Comparison of ENCODE assay signal across 10 cellular contexts in genomic region chr20:44745122-44745521, GRCh38. TPM values are rescaled to one million over a fixed set of nuclear protein-coding genes. Genes with fewer than 3 reads are reported as not detected.
DNase-seq lines count a peak whose midpoint lies in the region; ATAC-seq and TF ChIP-seq lines count a peak whose summit lies in the region.
"Had no signal": no experiment of that assay in that cellular context is flagged by ENCODE, and none has a peak within 500 bp of the region (broad histone marks: within the 10 kb centered on the region; RNA-seq: fewer than 3 reads in every experiment).

No MANE protein-coding gene starts in this region.

- ATAC-seq in HG03565 (IDR thresholded peaks at IDR 0.05; ENCODE audit: unreplicated experiment) (no peak), GM19452 (IDR thresholded peaks at IDR 0.05; ENCODE audit: unreplicated experiment) (no peak)
- no peak for ATAC-seq in activated CD4-positive, CD25-positive, alpha-beta regulatory T cell treated with anti-CD3 and anti-CD28 coated beads, Interleukin-2, amount 50 U/mL, for 24 hours

- H3K36me3 Mint-ChIP-seq in CD8-positive, alpha-beta memory T cell = no peaks in the 10 kb centered on the region
- H3K36me3 Mint-ChIP-seq in endodermal cell (ENCODE audit: low read depth) (no peaks in the 10 kb centered on the region), osteocyte (ENCODE audit: unreplicated experiment) (no peaks in the 10 kb centered on the region)

- peaks cover 12% of the 10 kb centered on the region for H3K27me3 ChIP-seq in CD8-positive, alpha-beta memory T cell (ENCODE audit: insufficient read depth, low read length, poor library complexity, severe bottlenecking)
- no peaks in the 10 kb centered on the region for H3K27me3 ChIP-seq in Peyer's patch
- peaks cover 53% of the 10 kb centered on the region for H3K27me3 ChIP-seq in endodermal cell (ENCODE audit: control insufficient read depth, insufficient read depth, low read length, poor library complexity, severe bottlenecking)

- H3K9me3 ChIP-seq in CD8-positive, alpha-beta memory T cell (ENCODE audit: low read length) = no peaks in the 10 kb centered on the region
- no peaks in the 10 kb centered on the region for H3K9me3 ChIP-seq in Peyer's patch
- no peaks in the 10 kb centered on the region for H3K9me3 ChIP-seq in endodermal cell (ENCODE audit: control insufficient read depth, low read length)
- H3K9me3 ChIP-seq: left lung had no signal

- H3K27ac ChIP-seq in CD8-positive, alpha-beta memory T cell (ENCODE audit: low read depth, low read length) = no peak overlapping the region
- H3K27ac ChIP-seq in Peyer's patch (no peak overlapping the region), endodermal cell (ENCODE audit: low read depth, low read length) (no peak overlapping the region)
- H3K27ac ChIP-seq: left lung, parathyroid adenoma had no signal

- H3K9ac ChIP-seq in endodermal cell (ENCODE audit: extremely low read depth, low read length, poor library complexity, severe bottlenecking) = no peak overlapping the region
- H3K9ac ChIP-seq: parathyroid adenoma had no signal

- peaks cover 41 to 65% of the 10 kb centered on the region in 2 donors for H3K27me3 Mint-ChIP-seq in CD8-positive, alpha-beta memory T cell
- H3K27me3 Mint-ChIP-seq in endodermal cell (ENCODE audit: insufficient read depth) (peaks cover 81% of the 10 kb centered on the region), osteocyte (ENCODE audit: unreplicated experiment) (no peaks in the 10 kb centered on the region)

- H3K4me1 Mint-ChIP-seq in CD8-positive, alpha-beta memory T cell = peaks cover 10 to 16% (median 16%) of the 10 kb centered on the region in 3 donors
- peaks cover 8% of the 10 kb centered on the region for H3K4me1 Mint-ChIP-seq in endodermal cell
- H3K4me1 Mint-ChIP-seq in osteocyte (ENCODE audit: unreplicated experiment) = peaks cover 27% of the 10 kb centered on the region

- H3K36me3 ChIP-seq in CD8-positive, alpha-beta memory T cell (ENCODE audit: insufficient read depth, low read length) = no peaks in the 10 kb centered on the region
- H3K36me3 ChIP-seq in Peyer's patch (no peaks in the 10 kb centered on the region), endodermal cell (ENCODE audit: control insufficient read depth, insufficient read depth, low read length) (no peaks in the 10 kb centered on the region)
- H3K36me3 ChIP-seq: left lung had no signal

- POLR2A ChIA-PET in CD8-positive, alpha-beta memory T cell (lab: Charles Lee) = no interaction called here

- peaks cover 4% of the 10 kb centered on the region for H3K4me1 ChIP-seq in CD8-positive, alpha-beta memory T cell (ENCODE audit: insufficient read depth, low read length)
- H3K4me1 ChIP-seq in Peyer's patch (peaks cover 0 to 17% (median 4%) of the 10 kb centered on the region in 4 donors), endodermal cell (ENCODE audit: control insufficient read depth, insufficient read depth, low read length) (no peaks in the 10 kb centered on the region)

- TF ChIP-seq CTCF in Peyer's patch (IDR thresholded peaks at IDR 0.05) = no peak
- no peak for TF ChIP-seq CTCF in endodermal cell (conservative IDR thresholded peaks at IDR 0.05)
- TF ChIP-seq CTCF in osteocyte (IDR thresholded peaks at IDR 0.05) = no peak

- peak overlapping the region; percentile 44 to 78 (median 69) for H3K4me3 Mint-ChIP-seq in CD8-positive, alpha-beta memory T cell
- peak overlapping the region; percentile 44 for H3K4me3 Mint-ChIP-seq in endodermal cell
- peak overlapping the region; percentile 52 for H3K4me3 Mint-ChIP-seq in osteocyte (ENCODE audit: unreplicated experiment)

- WGBS in endodermal cell (ENCODE audit: insufficient coverage in 1 of 2, insufficient read length in 1 of 2), 2 experiments = 67% methylated on average over 3 to 4 of the region's 4 CpGs

- CTCF ChIA-PET in CD8-positive, alpha-beta memory T cell (lab: Charles Lee) = no interaction called here

- H3K9me3 Mint-ChIP-seq in CD8-positive, alpha-beta memory T cell = no peaks in the 10 kb centered on the region
- no peaks in the 10 kb centered on the region for H3K9me3 Mint-ChIP-seq in endodermal cell
- no peaks in the 10 kb centered on the region for H3K9me3 Mint-ChIP-seq in osteocyte (ENCODE audit: unreplicated experiment)

- no peak for TF ChIP-seq POLR2A in Peyer's patch (IDR thresholded peaks at IDR 0.05)

- DNase-seq in CD8-positive, alpha-beta memory T cell = no peak
- no peak for DNase-seq in Peyer's patch
- DNase-seq in endodermal cell = no peak
- DNase-seq in osteocyte (ENCODE audit: extremely low spot score, unreplicated experiment) = no peak
- DNase-seq: effector CD8-positive, alpha-beta T cell had no signal

- H3K27ac Mint-ChIP-seq in CD8-positive, alpha-beta memory T cell = peak overlapping the region in 1 of 8 donors; percentile 61
- H3K27ac Mint-ChIP-seq in endodermal cell (no peak overlapping the region), osteocyte (ENCODE audit: unreplicated experiment) (peak overlapping the region; percentile 32)

- H3K4me3 ChIP-seq in CD8-positive, alpha-beta memory T cell (ENCODE audit: low read length) = no peak overlapping the region
- H3K4me3 ChIP-seq in Peyer's patch (peak overlapping the region in 3 of 4 donors; percentile 53 to 58 (median 53)), endodermal cell (ENCODE audit: low read length) (no peak overlapping the region)

RNA-seq across cellular contexts. Expression of gene KCNK15, which starts 0.5 kb away (rescaled TPM):
- under 1 TPM; 0.09 to 0.15 TPM for total RNA-seq in CD8-positive, alpha-beta memory T cell
- not detected for polyA plus RNA-seq in CD8-positive, alpha-beta memory T cell
- total RNA-seq in Peyer's patch (under 1 TPM in 1 of 4 donors, not detected in 3; 0.54 TPM), endodermal cell (under 1 TPM; 0.15 to 0.22 TPM), osteocyte (17.5 and 21.5 TPM in 2 replicates)
- polyA plus RNA-seq in endodermal cell (2013, experiment 1 of 2) = 0.07 TPM
- not detected for polyA plus RNA-seq in endodermal cell (2013, experiment 2 of 2)

RNA-seq across cellular contexts. Expression of gene CCN5, which starts 30.0 kb away (rescaled TPM):
- total RNA-seq in CD8-positive, alpha-beta memory T cell = not detected
- not detected for polyA plus RNA-seq in CD8-positive, alpha-beta memory T cell
- total RNA-seq in Peyer's patch = 10 to 100 TPM in 2 of 4 donors, 1 to 10 TPM in 2; 5.8 to 32.2 (median 11.2) TPM
- not detected for total RNA-seq in endodermal cell
- polyA plus RNA-seq in endodermal cell (2013, experiment 1 of 2) = not detected
- not detected for polyA plus RNA-seq in endodermal cell (2013, experiment 2 of 2)
- total RNA-seq in osteocyte = 18.2 and 24.0 TPM in 2 replicates

Comparison
In these comparisons a context has a peak if more than half of its experiments do, and no peak if none do; other contexts are left out.
1. H3K4me3 ChIP-seq: peak in Peyer's patch (3 of 4); none in CD8-positive, alpha-beta memory T cell (single experiment) and endodermal cell (single experiment).
2. RNA of gene KCNK15, which starts 0.5 kb away (total RNA-seq): 17.5 to 21.5 TPM in osteocyte; 0.15 to 0.22 TPM in endodermal cell, 0.54 TPM in Peyer's patch and 0.09 to 0.15 TPM in CD8-positive, alpha-beta memory T cell; every median in the first group is over 10 times any median in the second.
3. RNA of gene CCN5, which starts 30.0 kb away (total RNA-seq): 18.2 to 24.0 TPM in osteocyte and 5.8 to 32.2 TPM in Peyer's patch; not detected in CD8-positive, alpha-beta memory T cell and not detected in endodermal cell; every median in the first group is over 4 times any median in the second.
4. Peak in every context shown above with its lines, with median percentiles within 50 percentile points of each other: H3K4me3 Mint-ChIP-seq.